25 cellular contexts compared by ENCODE assay signal in genomic region chr11:2896047-2896446, GRCh38. TPM values are rescaled to one million over a fixed set of nuclear protein-coding genes. Genes with fewer than 3 reads are reported as not detected.
"Had no signal": no experiment of that assay in that cellular context is flagged by ENCODE, and none has a peak within 500 bp of the region (broad histone marks: within the 10 kb centered on the region; RNA-seq: fewer than 3 reads in every experiment).

No MANE protein-coding gene starts in this region.

- H3K4me2 ChIP-seq: hepatocyte had no signal

- H3K27ac Mint-ChIP-seq: activated naive CD8-positive, alpha-beta T cell treated with anti-CD3 and anti-CD28 coated beads, Interleukin-2, amount 50 U/mL, for 24 hours; brain had no signal

- H3K36me3 Mint-ChIP-seq: brain; stimulated activated naive B cell treated with anti-CD40 and anti-IgM and Interleukin-4, amounts not matched to agents 10 μg/mL and 1 μg/mL and 100 μg/mL, for 72 hours had no signal

- ATAC-seq: activated naive CD8-positive, alpha-beta T cell treated with anti-CD3 and anti-CD28 coated beads, Interleukin-2, amount 50 U/mL, for 24 hours; foreskin keratinocyte; sciatic nerve; stimulated activated naive B cell treated with anti-CD40 and anti-IgM and Interleukin-4, amounts not matched to agents 10 μg/mL and 1 μg/mL and 100 μg/mL, for 72 hours had no signal

- H3K27me3 Mint-ChIP-seq: activated naive CD8-positive, alpha-beta T cell treated with anti-CD3 and anti-CD28 coated beads, Interleukin-2, amount 50 U/mL, for 24 hours had no signal

- H3K9me3 Mint-ChIP-seq: activated naive CD8-positive, alpha-beta T cell treated with anti-CD3 and anti-CD28 coated beads, Interleukin-2, amount 50 U/mL, for 24 hours; brain; stimulated activated naive B cell treated with anti-CD40 and anti-IgM and Interleukin-4, amounts not matched to agents 10 μg/mL and 1 μg/mL and 100 μg/mL, for 72 hours had no signal

- H3K4me3 Mint-ChIP-seq: activated naive CD8-positive, alpha-beta T cell treated with anti-CD3 and anti-CD28 coated beads, Interleukin-2, amount 50 U/mL, for 24 hours; brain; stimulated activated naive B cell treated with anti-CD40 and anti-IgM and Interleukin-4, amounts not matched to agents 10 μg/mL and 1 μg/mL and 100 μg/mL, for 72 hours had no signal

- H3K27ac ChIP-seq: foreskin keratinocyte, hepatocyte, left ventricle myocardium inferior, testis, uterus had no signal

- H3K36me3 ChIP-seq: left ventricle myocardium inferior, uterus had no signal

- H3K9me3 ChIP-seq: left ventricle myocardium inferior, testis, uterus had no signal

- H3K27me3 ChIP-seq: foreskin keratinocyte, hepatocyte, testis, uterus had no signal

- DNase-seq: activated CD4-positive, alpha-beta T cell treated with anti-CD3 and anti-CD28 coated beads for 1 hour; activated gamma-delta T cell; activated naive CD4-positive, alpha-beta T cell treated with anti-CD3 and anti-CD28 coated beads, Interleukin-2, amount 50 U/mL, for 16 hours; activated naive CD8-positive, alpha-beta T cell treated with anti-CD3 and anti-CD28 coated beads, Interleukin-2, amount 50 U/mL, for 24 hours; anterior cingulate cortex; dermis blood vessel endothelial cell; effector CD8-positive, alpha-beta T cell; foreskin keratinocyte; kidney glomerular epithelial cell; left ventricle myocardium inferior; mammary epithelial cell; midbrain; occipital lobe; small intestine; stimulated activated CD4-positive, alpha-beta T cell treated with anti-CD3 and anti-CD28 coated beads, Interleukin-2, amount 100 ng/mL, for 24 hours; stimulated activated naive B cell treated with anti-CD40 and anti-IgM and Interleukin-4, amounts not matched to agents 10 μg/mL and 1 μg/mL and 100 μg/mL, for 72 hours; SW 1271; T-helper 9 cell; testis; trophoblast cell; uterus had no signal

- H3K4me3 ChIP-seq: hepatocyte, left ventricle myocardium inferior, testis, uterus had no signal

RNA-seq across cellular contexts. Expression of gene PHLDA2, which starts 33.2 kb away (rescaled TPM):
- total RNA-seq: left ventricle myocardium inferior, occipital lobe had no signal
- polyA plus RNA-seq: neural cell had no signal
